In genomic region chr6:36755435-36756348, GRCh38 we compare ENCODE assay signal across 7 cellular contexts.
DNase-seq lines count a peak whose midpoint lies in the region; ATAC-seq lines count a peak whose summit lies in the region.

No MANE protein-coding gene starts in this region.

- H3K4me1 ChIP-seq in mucosa of rectum (ENCODE audit: control insufficient read depth in 2 of 2, insufficient read depth in 2 of 2, low read length in 2 of 2), result peaks cover 65 to 71% of the 10 kb centered on the region in 2 donors

- H3K36me3 ChIP-seq in mucosa of rectum (ENCODE audit: control insufficient read depth in 2 of 2, insufficient read depth in 2 of 2, low read length in 2 of 2), result no peaks in the 10 kb centered on the region

- no peaks in the 10 kb centered on the region for H3K9me3 ChIP-seq in mucosa of rectum (ENCODE audit: control insufficient read depth in 2 of 2, low read length in 2 of 2)

- H3K9ac ChIP-seq in mucosa of rectum (ENCODE audit: low read depth in 1 of 2, low read length in 2 of 2), result peak overlapping the region; percentile 1 to 34

- H3K27ac ChIP-seq in mucosa of rectum (ENCODE audit: low read depth in 2 of 2, low read length in 2 of 2), result peak overlapping the region; percentile 59 to 93

- peak overlapping the region in 1 of 2 donors; percentile 66 for H3K4me3 ChIP-seq in mucosa of rectum (ENCODE audit: low read length in 2 of 2)

- ATAC-seq in GM21529 (IDR thresholded peaks at IDR 0.05; ENCODE audit: unreplicated experiment) (peak; percentile 36), HG02938 (IDR thresholded peaks at IDR 0.05; ENCODE audit: unreplicated experiment) (no peak)

- no peaks in the 10 kb centered on the region for H3K27me3 ChIP-seq in mucosa of rectum (ENCODE audit: control insufficient read depth in 2 of 2, insufficient read depth in 2 of 2, low read length in 2 of 2)

- DNase-seq in OCI-M1 (lab: John Stamatoyannopoulos, UW), result peak; percentile 27
- peak; percentile 56 for DNase-seq in activated T-helper 1 cell treated with Interleukin-2 at 50 U/mL for 16 hours (ENCODE audit: low read depth)
- no peak for DNase-seq in hypothalamus (lab: John Stamatoyannopoulos, UW)
- no peak for DNase-seq in NCI-H510A treated with DMSO at 0.1 percent for 48 hours (lab: John Stamatoyannopoulos, UW)

Comparison
In these comparisons a context has a peak if more than half of its experiments do, and no peak if none do; other contexts are left out.
1. DNase-seq: peak in OCI-M1 (single experiment) and activated T-helper 1 cell treated with Interleukin-2 at 50 U/mL for 16 hours (single experiment); none in hypothalamus (0 of 51) and NCI-H510A treated with DMSO at 0.1 percent for 48 hours (single experiment).